33 cellular contexts compared by ENCODE assay signal in genomic region chr7:63071920-63072319, GRCh38.
"Had no signal": no experiment of that assay in that cellular context is flagged by ENCODE, and none has a peak within 500 bp of the region (broad histone marks: within the 10 kb centered on the region; RNA-seq: fewer than 3 reads in every experiment).

No MANE protein-coding gene starts in this region.

- H3K27ac ChIP-seq: adrenal gland, body of pancreas, breast epithelium, SJCRH30, SK-N-MC, WERI-Rb-1 had no signal

- DNase-seq: activated CD4-positive, alpha-beta T cell treated with anti-CD3 and anti-CD28 coated beads for 1 hour; activated CD4-positive, alpha-beta T cell treated with anti-CD3 and anti-CD28 coated beads for 48 hours; activated CD4-positive, alpha-beta T cell treated with anti-CD3 and anti-CD28 coated beads, Interleukin-2, amount 50 U/mL, for 4 hours; activated CD4-positive, CD25-positive, alpha-beta regulatory T cell; activated CD8-positive, alpha-beta T cell treated with anti-CD3 and anti-CD28 coated beads for 36 hours; activated gamma-delta T cell treated with Interleukin-2 at 50 U/mL for 16 hours; activated naive CD4-positive, alpha-beta T cell treated with anti-CD3 and anti-CD28 coated beads for 36 hours; activated T-cell treated with anti-CD3 and anti-CD28 coated beads, Interleukin-2, amount 50 U/mL, for 1 hour; activated T-cell treated with anti-CD3 and anti-CD28 coated beads, Interleukin-2, amount 50 U/mL, for 72 hours; adrenal gland; body of pancreas; Kasumi-1; KG1; MG63; NCI-H1048; NCI-H1105 treated with DMSO at 0.1 percent for 48 hours; NCI-H1436; NCI-H1694; NCI-H1930; NCI-H2081 treated with DMSO at 0.1 percent for 48 hours; NCI-H226; NCI-H446 treated with DMSO at 0.1 percent for 48 hours; NCI-H524; NCI-H69; SHP77; SJCRH30; T1000; WERI-Rb-1 had no signal

- H3K4me3 ChIP-seq: adrenal gland, body of pancreas, breast epithelium, MG63, SJCRH30, SK-N-MC had no signal

- H3K27me3 Mint-ChIP-seq: activated CD8-positive, alpha-beta T cell treated with anti-CD3 and anti-CD28 coated beads for 36 hours; activated T-helper 17 cell treated with anti-CD3 and anti-CD28 coated beads, Interleukin-2, amount 50 U/mL, for 72 hours had no signal

- H3K4me1 Mint-ChIP-seq: activated T-helper 17 cell treated with anti-CD3 and anti-CD28 coated beads, Interleukin-2, amount 50 U/mL, for 72 hours had no signal

- H3K27me3 ChIP-seq: adrenal gland, body of pancreas, breast epithelium, MG63, SJCRH30 had no signal

- H3K27ac Mint-ChIP-seq: activated CD8-positive, alpha-beta T cell treated with anti-CD3 and anti-CD28 coated beads for 36 hours; activated naive CD4-positive, alpha-beta T cell treated with anti-CD3 and anti-CD28 coated beads for 36 hours; activated naive CD4-positive, alpha-beta T cell treated with anti-CD3 and anti-CD28 coated beads, Interleukin-2, amount 50 U/mL, for 72 hours; activated T-cell treated with anti-CD3 and anti-CD28 coated beads, Interleukin-2, amount 50 U/mL, for 72 hours; activated T-helper 17 cell treated with anti-CD3 and anti-CD28 coated beads, Interleukin-2, amount 50 U/mL, for 72 hours had no signal

- H3K9me3 ChIP-seq: adrenal gland, body of pancreas, MG63, SJCRH30 had no signal

- H3K4me3 Mint-ChIP-seq: activated CD8-positive, alpha-beta T cell treated with anti-CD3 and anti-CD28 coated beads for 36 hours; activated naive CD4-positive, alpha-beta T cell treated with anti-CD3 and anti-CD28 coated beads for 36 hours; activated T-cell treated with anti-CD3 and anti-CD28 coated beads, Interleukin-2, amount 50 U/mL, for 72 hours; activated T-helper 17 cell treated with anti-CD3 and anti-CD28 coated beads, Interleukin-2, amount 50 U/mL, for 72 hours had no signal

- H3K36me3 ChIP-seq: adrenal gland, breast epithelium, MG63, SJCRH30, WERI-Rb-1 had no signal

- ATAC-seq: activated CD8-positive, alpha-beta T cell treated with anti-CD3 and anti-CD28 coated beads for 36 hours; activated naive CD4-positive, alpha-beta T cell treated with anti-CD3 and anti-CD28 coated beads, Interleukin-2, amount 50 U/mL, for 72 hours; activated T-cell treated with anti-CD3 and anti-CD28 coated beads, Interleukin-2, amount 50 U/mL, for 72 hours; activated T-helper 17 cell treated with anti-CD3 and anti-CD28 coated beads, Interleukin-2, amount 50 U/mL, for 72 hours; body of pancreas; Panc1 had no signal

- H3K4me1 ChIP-seq: adrenal gland, body of pancreas, breast epithelium, SJCRH30 had no signal
